11 cellular contexts compared by ENCODE assay signal in genomic region chr2:160279813-160280465, GRCh38.
DNase-seq lines count a peak whose midpoint lies in the region; ATAC-seq and TF ChIP-seq lines count a peak whose summit lies in the region.
"Had no signal": no experiment of that assay in that cellular context is flagged by ENCODE, and none has a peak within 500 bp of the region (broad histone marks: within the 10 kb centered on the region; RNA-seq: fewer than 3 reads in every experiment).

No MANE protein-coding gene starts in this region.

- no peaks in the 10 kb centered on the region for H3K27me3 Mint-ChIP-seq in activated naive CD8-positive, alpha-beta T cell treated with anti-CD3 and anti-CD28 coated beads, Interleukin-2, amount 10 ng/mL, durations not matched to agents 7 days and 5 days
- H3K27me3 Mint-ChIP-seq in GM23338 (ENCODE audit: insufficient read depth, low read depth, poor library complexity): no peaks in the 10 kb centered on the region

- H3K36me3 ChIP-seq in A673 (ENCODE audit: insufficient read depth, low read length, poor library complexity, severe bottlenecking) (peaks cover 65% of the 10 kb centered on the region), PC-9 (ENCODE audit: low read depth) (peaks cover 29% of the 10 kb centered on the region), GM23338 (ENCODE audit: insufficient read depth) (0 out of 2 replicates have a peak, but pooled peaks cover 14% of the 10 kb centered on the region)

- H3K9me3 Mint-ChIP-seq in activated naive CD8-positive, alpha-beta T cell treated with anti-CD3 and anti-CD28 coated beads, Interleukin-2, amount 10 ng/mL, durations not matched to agents 7 days and 5 days: no peaks in the 10 kb centered on the region
- no peaks in the 10 kb centered on the region for H3K9me3 Mint-ChIP-seq in GM23338

- H3K27ac Mint-ChIP-seq in activated naive CD8-positive, alpha-beta T cell treated with anti-CD3 and anti-CD28 coated beads, Interleukin-2, amount 10 ng/mL, durations not matched to agents 7 days and 5 days: peak overlapping the region; percentile 19
- no peak overlapping the region for H3K27ac Mint-ChIP-seq in GM23338

- H4K20me1 ChIP-seq in PC-9 (ENCODE audit: insufficient read depth): no peaks in the 10 kb centered on the region
- H4K20me1 ChIP-seq in GM23338 (replicated peaks; ENCODE audit: insufficient read depth): no peaks in the 10 kb centered on the region

- BruUV-seq in A673 (replicated peaks; lab: Mats Ljungman, UMichigan) (no TSS peak), PC-9 (replicated peaks; lab: Mats Ljungman, UMichigan) (no TSS peak)

- H3K4me1 ChIP-seq in A673 (ENCODE audit: insufficient read depth, low read length, poor library complexity, severe bottlenecking) (peaks cover 23% of the 10 kb centered on the region), PC-9 (replicated peaks; ENCODE audit: insufficient read depth) (no peaks in the 10 kb centered on the region; the same call in 1 of the 2 replicates), GM23338 (ENCODE audit: insufficient read depth) (0 out of 2 replicates have a peak, but pooled peaks cover 5% of the 10 kb centered on the region)

- H3K9me2 ChIP-seq in PC-9 (ENCODE audit: insufficient read depth): no peaks in the 10 kb centered on the region
- H3K9me2 ChIP-seq in GM23338 (ENCODE audit: insufficient read depth): no peaks in the 10 kb centered on the region

- no peaks in the 10 kb centered on the region for H3K27me3 ChIP-seq in A673 (replicated peaks; ENCODE audit: insufficient read depth, low read depth, low read length, poor library complexity)
- H3K27me3 ChIP-seq in PC-9 (ENCODE audit: insufficient read depth, low read depth): no peaks in the 10 kb centered on the region
- no peaks in the 10 kb centered on the region for H3K27me3 ChIP-seq in GM23338 (ENCODE audit: insufficient read depth)

- peak; percentile 68 for DNase-seq in A673 (ENCODE audit: low spot score)
- peak; percentile 72 for DNase-seq in HCEC 1CT
- no peak for DNase-seq in activated naive CD8-positive, alpha-beta T cell treated with anti-CD3 and anti-CD28 coated beads, Interleukin-2, amount 10 ng/mL, durations not matched to agents 7 days and 5 days
- DNase-seq in kidney tubule cell (ENCODE audit: low spot score): peak; percentile 53
- no peak for DNase-seq in PC-9
- DNase-seq in HEK293T (ENCODE audit: extremely low spot score): no peak
- DNase-seq in GM23338 (ENCODE audit: low spot score): no peak
- DNase-seq: COR-L47, KBM-7, NCI-H446 had no signal

- H3K4me2 ChIP-seq in PC-9 (no peak overlapping the region), GM23338 (no peak overlapping the region)

- H3K27ac ChIP-seq in A673 (ENCODE audit: low read depth, low read length, poor library complexity, severe bottlenecking) (no peak overlapping the region), PC-9 (no peak overlapping the region), GM23338 (ENCODE audit: low read depth) (no peak overlapping the region)

- H3K9me3 ChIP-seq in A673 (ENCODE audit: low read depth, low read length, poor library complexity, severe bottlenecking) (no peaks in the 10 kb centered on the region), PC-9 (ENCODE audit: insufficient read depth, low read depth) (no peaks in the 10 kb centered on the region)

- no peak overlapping the region for H3K4me3 Mint-ChIP-seq in activated naive CD8-positive, alpha-beta T cell treated with anti-CD3 and anti-CD28 coated beads, Interleukin-2, amount 10 ng/mL, durations not matched to agents 7 days and 5 days
- no peak overlapping the region for H3K4me3 Mint-ChIP-seq in GM23338

- H3K4me3 ChIP-seq in A673 (ENCODE audit: low read depth, low read length, poor library complexity, severe bottlenecking) (no peak overlapping the region), PC-9 (no peak overlapping the region), GM23338 (no peak overlapping the region)

- peak; percentile 45 for ATAC-seq in activated naive CD8-positive, alpha-beta T cell treated with anti-CD3 and anti-CD28 coated beads, Interleukin-2, amount 10 ng/mL, durations not matched to agents 7 days and 5 days (ENCODE audit: low read depth)
- ATAC-seq in GM23338 (no peak), HG03571 (IDR thresholded peaks at IDR 0.05; ENCODE audit: unreplicated experiment) (no peak)

- H3K4me1 Mint-ChIP-seq in activated naive CD8-positive, alpha-beta T cell treated with anti-CD3 and anti-CD28 coated beads, Interleukin-2, amount 10 ng/mL, durations not matched to agents 7 days and 5 days: peaks cover 13% of the 10 kb centered on the region
- H3K4me1 Mint-ChIP-seq in GM23338: peaks cover 4% of the 10 kb centered on the region; the same call in 2 of the 3 replicates

- no peak for TF ChIP-seq CTCF in A673 (conservative IDR thresholded peaks at IDR 0.05; ENCODE audit: low read depth, low read length)
- TF ChIP-seq CTCF in PC-9 (conservative IDR thresholded peaks at IDR 0.05): no peak
- TF ChIP-seq CTCF in GM23338 (conservative IDR thresholded peaks at IDR 0.05; ENCODE audit: low read depth in 2 of 2): no peak

- H3K79me2 ChIP-seq in PC-9 (ENCODE audit: low read depth) (no peaks in the 10 kb centered on the region), GM23338 (replicated peaks; ENCODE audit: insufficient read depth) (no peaks in the 10 kb centered on the region)

- POLR2A ChIA-PET in A673 (lab: Charles Lee; ENCODE audit: low non-redundant PET): no interaction called here
- POLR2A ChIA-PET in activated naive CD8-positive, alpha-beta T cell treated with anti-CD3 and anti-CD28 coated beads, Interleukin-2, amount 10 ng/mL, durations not matched to agents 7 days and 5 days (lab: Charles Lee): no interaction called here
- POLR2A ChIA-PET in PC-9 (lab: Charles Lee; ENCODE audit: unreplicated experiment): interaction anchor here (0.6 to 0.8 kb wide), 3 partner anchors 133 to 716 kb away, joined by 3 to 4 read pairs (median 3); no protein-coding TSS in a partner anchor
- POLR2A ChIA-PET in HEK293T (lab: Yijun Ruan, JAX): no interaction called here

- intact Hi-C loops in A673 (cut with micrococcal nuclease; ENCODE audit: unreplicated experiment) (loop anchor here (10.0 kb wide), 2 partner anchors 215 to 695 kb away; partner anchors contain the start of gene RBMS1), PC-9 (cut with micrococcal nuclease; ENCODE audit: unreplicated experiment) (loop anchor here (10.0 kb wide), 1 partner anchor 695 kb away; no protein-coding TSS in a partner anchor)

- H3F3A ChIP-seq in PC-9 (ENCODE audit: insufficient read depth, low read depth) (0 out of 2 replicates have a peak, but pooled peaks cover 9% of the 10 kb centered on the region), GM23338 (replicated peaks; ENCODE audit: low read depth) (no peaks in the 10 kb centered on the region)

- no peak overlapping the region for H2AFZ ChIP-seq in PC-9
- no peak overlapping the region for H2AFZ ChIP-seq in GM23338

- peaks cover 62% of the 10 kb centered on the region for H3K36me3 Mint-ChIP-seq in activated naive CD8-positive, alpha-beta T cell treated with anti-CD3 and anti-CD28 coated beads, Interleukin-2, amount 10 ng/mL, durations not matched to agents 7 days and 5 days
- H3K36me3 Mint-ChIP-seq in GM23338 (ENCODE audit: low read depth): peaks cover 45% of the 10 kb centered on the region

- CTCF ChIA-PET in A673 (lab: Charles Lee): interaction anchor here (0.8 to 1.1 kb wide), 2 partner anchors 10 to 11 kb away, joined by 3 to 4 read pairs; no protein-coding TSS in a partner anchor
- CTCF ChIA-PET in PC-9 (lab: Charles Lee): interaction anchor here (1.6 kb wide), 1 partner anchor 10 kb away, joined by 5 read pairs; no protein-coding TSS in a partner anchor
- CTCF ChIA-PET in HEK293T (lab: Yijun Ruan, JAX): interaction anchor here (0.6 kb wide), 1 partner anchor 779 kb away, joined by 3 read pairs; no protein-coding TSS in a partner anchor

TF ChIP-seq in HEK293T, 16 proteins besides CTCF, POLR2A, EP300 and RAD21:
- no peak for TF ChIP-seq NFRKB (IDR thresholded peaks at IDR 0.05)
- TF ChIP-seq L3MBTL2 (conservative IDR thresholded peaks at IDR 0.05): no peak
- TF ChIP-seq FOXA1 (IDR thresholded peaks at IDR 0.05): no peak
- TF ChIP-seq SP1 (IDR thresholded peaks at IDR 0.05): no peak
- no peak for TF ChIP-seq FOXM1 (IDR thresholded peaks at IDR 0.05; ENCODE audit: borderline replicate concordance)
- TF ChIP-seq TARDBP (IDR thresholded peaks at IDR 0.05): no peak
- no peak for TF ChIP-seq ELF4 (IDR thresholded peaks at IDR 0.05)
- no peak for TF ChIP-seq FOXK2 (IDR thresholded peaks at IDR 0.05)
- TF ChIP-seq HDGF (IDR thresholded peaks at IDR 0.05; ENCODE audit: borderline replicate concordance): no peak
TF ChIP-seq in HEK293T: peak in this region for 0.

TF ChIP-seq in GM23338, 12 proteins besides CTCF, POLR2A, EP300 and RAD21 (continues in another document):
- no peak for TF ChIP-seq STAT1 (IDR thresholded peaks at IDR 0.05; ENCODE audit: unreplicated experiment)
- no peak for TF ChIP-seq NANOG (IDR thresholded peaks at IDR 0.05; ENCODE audit: borderline replicate concordance)

Comparison
In these comparisons a context has a peak if more than half of its experiments do, and no peak if none do; other contexts are left out.
1. DNase-seq: peak in A673 (single experiment), HCEC 1CT (single experiment) and kidney tubule cell (single experiment); none in activated naive CD8-positive, alpha-beta T cell treated with anti-CD3 and anti-CD28 coated beads, Interleukin-2, amount 10 ng/mL, durations not matched to agents 7 days and 5 days (single experiment), PC-9 (0 of 2), HEK293T (single experiment) and GM23338 (single experiment).